In genomic region chr3:195095704-195096036, GRCh38 we compare ENCODE assay signal across 15 cellular contexts.
DNase-seq lines count a peak whose midpoint lies in the region; ATAC-seq and TF ChIP-seq lines count a peak whose summit lies in the region.
"Had no signal": no experiment of that assay in that cellular context is flagged by ENCODE, and none has a peak within 500 bp of the region (broad histone marks: within the 10 kb centered on the region; RNA-seq: fewer than 3 reads in every experiment).

No MANE protein-coding gene starts in this region.

- no peak overlapping the region for H3K4me3 Mint-ChIP-seq in activated B cell treated with CpG ODN at 0.5 μM for 24 hours
- H3K4me3 Mint-ChIP-seq in H9: no peak overlapping the region
- H3K4me3 Mint-ChIP-seq: immature natural killer cell had no signal

- H2AFZ ChIP-seq in GM23248 (no peak overlapping the region), mesenchymal stem cell (ENCODE audit: low read depth, low read length) (no peak overlapping the region), H9 (ENCODE audit: low read length) (no peak overlapping the region)
- H2AFZ ChIP-seq: parathyroid adenoma had no signal

- CTCF ChIA-PET in activated B cell treated with CpG ODN at 0.5 μM for 24 hours (lab: Charles Lee): no interaction called here

- H2BK12ac ChIP-seq in mesenchymal stem cell (ENCODE audit: low read length in 2 of 2): peak overlapping the region in 1 of 2 experiments; percentile 21
- no peak overlapping the region for H2BK12ac ChIP-seq in H9 (ENCODE audit: insufficient read length, low read depth, low read length)

- H2BK20ac ChIP-seq in H9 (ENCODE audit: low read depth, low read length, poor library complexity, severe bottlenecking): no peak overlapping the region

- 87% methylated on average over 7 of the region's 7 CpGs for WGBS in GM23248 (ENCODE audit: low coverage in 1 of 2, low lambda C conversion rate in 2 of 2, missing lambda C conversion rate in 2 of 2), 2 experiments
- WGBS in mesenchymal stem cell: 86% methylated on average over 7 of the region's 7 CpGs
- WGBS in H9 (ENCODE audit: extremely low coverage, insufficient read length, low lambda C conversion rate): no CpG with 5 or more reads among the region's 7 CpGs

- no peak overlapping the region for H4K5ac ChIP-seq in H9 (ENCODE audit: insufficient read length, low read depth, low read length)

- H3K79me2 ChIP-seq in GM23248 (ENCODE audit: insufficient read depth): no peaks in the 10 kb centered on the region
- H3K79me2 ChIP-seq in H9 (ENCODE audit: insufficient read depth, low read length): no peaks in the 10 kb centered on the region

- H3K36me3 Mint-ChIP-seq in activated B cell treated with CpG ODN at 0.5 μM for 24 hours (ENCODE audit: low read depth) (no peaks in the 10 kb centered on the region), H9 (ENCODE audit: insufficient read depth in 1 of 3, low read depth in 3 of 3) (peaks cover 9 to 14% (median 14%) of the 10 kb centered on the region in 3 experiments; a peak in 5 of 7 replicates)

- no peak overlapping the region for H3K4me3 ChIP-seq in BE2C (ENCODE audit: low read depth, low read length)
- no peak overlapping the region for H3K4me3 ChIP-seq in GM23248
- no peak overlapping the region for H3K4me3 ChIP-seq in mesenchymal stem cell (ENCODE audit: insufficient read depth in 1 of 2, low read depth in 1 of 2, low read length in 2 of 2)
- no peak overlapping the region for H3K4me3 ChIP-seq in WERI-Rb-1 (ENCODE audit: low read depth, low read length)

- H3K4me1 Mint-ChIP-seq in activated B cell treated with CpG ODN at 0.5 μM for 24 hours: peaks cover 70% of the 10 kb centered on the region
- peaks cover 9 to 13% of the 10 kb centered on the region in 2 experiments; a peak in 3 of 4 replicates for H3K4me1 Mint-ChIP-seq in H9

- H3K27me3 ChIP-seq in BE2C (no peaks in the 10 kb centered on the region), GM23248 (replicated peaks; ENCODE audit: insufficient read depth) (no peaks in the 10 kb centered on the region), mesenchymal stem cell (ENCODE audit: control insufficient read depth in 1 of 2, insufficient read depth in 1 of 2, low read length in 2 of 2) (no peaks in the 10 kb centered on the region), WERI-Rb-1 (ENCODE audit: insufficient read depth, low read depth, severe bottlenecking) (no peaks in the 10 kb centered on the region), H9 (ENCODE audit: insufficient read depth, low read length) (no peaks in the 10 kb centered on the region)
- H3K27me3 ChIP-seq: brain microvascular endothelial cell had no signal

- H3K9me3 Mint-ChIP-seq in activated B cell treated with CpG ODN at 0.5 μM for 24 hours (no peaks in the 10 kb centered on the region), H9 (peaks cover 5 to 8% of the 10 kb centered on the region in 2 experiments; a peak in 2 of 5 replicates)
- H3K9me3 Mint-ChIP-seq: immature natural killer cell had no signal

- H3K36me3 ChIP-seq in BE2C: no peaks in the 10 kb centered on the region
- H3K36me3 ChIP-seq in GM23248 (ENCODE audit: low read depth): no peaks in the 10 kb centered on the region
- peaks cover 0 to 5% of the 10 kb centered on the region in 2 experiments for H3K36me3 ChIP-seq in mesenchymal stem cell (ENCODE audit: control insufficient read depth in 1 of 2, insufficient read depth in 2 of 2, low read depth in 1 of 2, low read length in 2 of 2)
- H3K36me3 ChIP-seq in WERI-Rb-1: no peaks in the 10 kb centered on the region
- H3K36me3 ChIP-seq: brain microvascular endothelial cell had no signal

- H3K4me1 ChIP-seq in BE2C (peaks cover 5% of the 10 kb centered on the region), GM23248 (ENCODE audit: insufficient read depth) (no peaks in the 10 kb centered on the region), mesenchymal stem cell (ENCODE audit: control insufficient read depth, insufficient read depth, low read depth, low read length) (peaks cover 19% of the 10 kb centered on the region), H9 (ENCODE audit: insufficient read depth, low read length) (no peaks in the 10 kb centered on the region)

- H3K27ac Mint-ChIP-seq in activated B cell treated with CpG ODN at 0.5 μM for 24 hours (peak overlapping the region; percentile 89), H9 (peak overlapping the region in 1 of 3 experiments; percentile 48; a peak in 1 of 7 replicates)
- H3K27ac Mint-ChIP-seq: immature natural killer cell had no signal

- DNase-seq in BE2C (peak; percentile 2), GM23248 (peak; percentile 39), activated B cell treated with CpG ODN at 0.5 μM for 24 hours (no peak), mesenchymal stem cell (no peak), DMS153 (lab: John Stamatoyannopoulos, UW) (no peak), WERI-Rb-1 (no peak), H9 (no peak), NCI-H1105 (lab: John Stamatoyannopoulos, UW) (no peak)
- DNase-seq: activated effector memory CD4-positive, alpha-beta T cell treated with anti-CD3 and anti-CD28 coated beads, Interleukin-2, amount 50 U/mL, for 16 hours; brain microvascular endothelial cell; immature natural killer cell; NCI-H2227 treated with DMSO at 0.1 percent for 48 hours; stimulated activated CD4-positive, alpha-beta T cell treated with anti-CD3 and anti-CD28 coated beads, Interleukin-12 subunit alpha, Interleukin-12 subunit beta, amount 100 ng/mL, for 4 hours had no signal

- H3K18ac ChIP-seq in mesenchymal stem cell (ENCODE audit: low read depth in 1 of 2, low read length in 2 of 2) (no peak overlapping the region), H9 (ENCODE audit: insufficient read length, low read depth, low read length) (no peak overlapping the region)

- H4K8ac ChIP-seq in mesenchymal stem cell (ENCODE audit: low read length) (no peak overlapping the region), H9 (replicated peaks; ENCODE audit: insufficient read length, low read depth, low read length) (no peak overlapping the region)

- H3K9me3 ChIP-seq in BE2C (no peaks in the 10 kb centered on the region), GM23248 (ENCODE audit: low read depth) (no peaks in the 10 kb centered on the region), mesenchymal stem cell (ENCODE audit: control insufficient read depth, low read length) (no peaks in the 10 kb centered on the region), WERI-Rb-1 (ENCODE audit: severe bottlenecking) (no peaks in the 10 kb centered on the region), H9 (ENCODE audit: control insufficient read depth, low read depth, low read length) (no peaks in the 10 kb centered on the region)

- H3K27ac ChIP-seq in GM23248 (no peak overlapping the region), mesenchymal stem cell (ENCODE audit: low read length, poor library complexity, severe bottlenecking) (no peak overlapping the region), WERI-Rb-1 (no peak overlapping the region), H9 (ENCODE audit: insufficient read length, low read depth, low read length) (no peak overlapping the region)
- H3K27ac ChIP-seq: brain microvascular endothelial cell, parathyroid adenoma had no signal

- H3K14ac ChIP-seq in mesenchymal stem cell (ENCODE audit: low read length in 2 of 2) (no peak overlapping the region), H9 (ENCODE audit: insufficient read depth, low read length) (no peak overlapping the region)

- H3K9ac ChIP-seq in GM23248 (no peak overlapping the region), mesenchymal stem cell (ENCODE audit: low read length) (no peak overlapping the region), H9 (ENCODE audit: extremely low read depth, insufficient read length, low read length) (no peak overlapping the region)
- H3K9ac ChIP-seq: parathyroid adenoma had no signal

- H3T11ph ChIP-seq in H9 (ENCODE audit: low read length): no peak overlapping the region

- H3K79me1 ChIP-seq in mesenchymal stem cell (replicated peaks; ENCODE audit: low read length, poor library complexity, severe bottlenecking) (peaks cover 9% of the 10 kb centered on the region), H9 (ENCODE audit: insufficient read depth, low read depth, low read length, poor library complexity, severe bottlenecking) (no peaks in the 10 kb centered on the region)

- peak overlapping the region; percentile 12 for H4K91ac ChIP-seq in mesenchymal stem cell (ENCODE audit: low read length)
- H4K91ac ChIP-seq in H9 (ENCODE audit: insufficient read length, low read depth, low read length): no peak overlapping the region

- in situ Hi-C loops in GM23248 (cut with MboI): no loop called here

- H3F3A ChIP-seq in GM23248 (ENCODE audit: insufficient read depth): peaks cover 1% of the 10 kb centered on the region; the same call in 1 of the 2 replicates

- H4K20me1 ChIP-seq in GM23248 (ENCODE audit: insufficient read depth) (no peaks in the 10 kb centered on the region), H9 (ENCODE audit: control insufficient read depth, insufficient read depth, insufficient read length) (no peaks in the 10 kb centered on the region)

- H2AK5ac ChIP-seq in mesenchymal stem cell (ENCODE audit: low read length, severe bottlenecking): no peak overlapping the region
- no peak overlapping the region for H2AK5ac ChIP-seq in H9 (ENCODE audit: insufficient read length, low read length)

- H2BK15ac ChIP-seq in mesenchymal stem cell (ENCODE audit: low read depth, poor library complexity, severe bottlenecking) (no peak overlapping the region), H9 (ENCODE audit: low read depth, low read length) (no peak overlapping the region)

- no peaks in the 10 kb centered on the region for H3K27me3 Mint-ChIP-seq in activated B cell treated with CpG ODN at 0.5 μM for 24 hours
- H3K27me3 Mint-ChIP-seq in H9 (ENCODE audit: low read depth): no peaks in the 10 kb centered on the region; the same call in 1 of the 2 replicates

- H3K4me2 ChIP-seq in GM23248 (ENCODE audit: unreplicated experiment) (no peak overlapping the region), mesenchymal stem cell (ENCODE audit: low read length, poor library complexity, severe bottlenecking) (no peak overlapping the region), H9 (ENCODE audit: insufficient read depth, insufficient read length, low read length) (no peak overlapping the region)

- H3K56ac ChIP-seq in H9 (ENCODE audit: insufficient read length, low read depth, low read length): no peak overlapping the region

- no peak overlapping the region for H3K23ac ChIP-seq in mesenchymal stem cell (ENCODE audit: low read length in 2 of 2)
- no peak overlapping the region for H3K23ac ChIP-seq in H9 (ENCODE audit: insufficient read length, low read depth, low read length)

- no peak for ATAC-seq in activated B cell treated with CpG ODN at 0.5 μM for 24 hours (ENCODE audit: low read depth)
- ATAC-seq: SK-N-SH treated with all-trans-retinoic acid at 6 μM for 48 hours had no signal

- H2BK5ac ChIP-seq in mesenchymal stem cell (ENCODE audit: low read depth, low read length, poor library complexity, severe bottlenecking) (no peak overlapping the region), H9 (ENCODE audit: insufficient read length, low read length) (no peak overlapping the region)

- intact Hi-C loops in activated B cell treated with CpG ODN at 0.5 μM for 24 hours (cut with micrococcal nuclease): loop anchor here (1.0 to 2.0 kb wide), 3 partner anchors 34 to 413 kb away; no protein-coding TSS in a partner anchor

- H3K23me2 ChIP-seq in H9 (ENCODE audit: insufficient read length, low read depth, low read length, poor library complexity, severe bottlenecking): no peaks in the 10 kb centered on the region

- TF ChIP-seq CTCF in BE2C (IDR thresholded peaks at IDR 0.05; ENCODE audit: low read depth, low read length) (no peak), activated B cell treated with CpG ODN at 0.5 μM for 24 hours (IDR thresholded peaks at IDR 0.05) (no peak), WERI-Rb-1 (IDR thresholded peaks at IDR 0.05; ENCODE audit: low read depth, low read length) (no peak), H9 (conservative IDR thresholded peaks at IDR 0.05) (no peak)

- no peak overlapping the region for H3K4ac ChIP-seq in mesenchymal stem cell (ENCODE audit: low read depth in 1 of 2, low read length in 2 of 2)
- no peak overlapping the region for H3K4ac ChIP-seq in H9 (ENCODE audit: low read depth, low read length)

- no peaks in the 10 kb centered on the region for H3K9me2 ChIP-seq in GM23248 (ENCODE audit: insufficient read depth)

- POLR2A ChIA-PET in activated B cell treated with CpG ODN at 0.5 μM for 24 hours (lab: Charles Lee): interaction anchor here (0.5 to 2.9 kb wide), 5 partner anchors 9 to 423 kb away, joined by 3 to 25 read pairs (median 6); partner anchors contain the start of genes FAM43A and LSG1

- H2BK120ac ChIP-seq in mesenchymal stem cell (ENCODE audit: low read depth, low read length) (no peak overlapping the region), H9 (ENCODE audit: low read depth, low read length, poor library complexity, severe bottlenecking) (no peak overlapping the region)

Comparison
In these comparisons a context has a peak if more than half of its experiments do, and no peak if none do; other contexts are left out.
1. DNase-seq: peak in BE2C (single experiment) and GM23248 (single experiment); none in activated B cell treated with CpG ODN at 0.5 μM for 24 hours (single experiment), mesenchymal stem cell (single experiment), DMS153 (single experiment), WERI-Rb-1 (single experiment), H9 (single experiment) and NCI-H1105 (single experiment).